In the genomic region with DNA sequence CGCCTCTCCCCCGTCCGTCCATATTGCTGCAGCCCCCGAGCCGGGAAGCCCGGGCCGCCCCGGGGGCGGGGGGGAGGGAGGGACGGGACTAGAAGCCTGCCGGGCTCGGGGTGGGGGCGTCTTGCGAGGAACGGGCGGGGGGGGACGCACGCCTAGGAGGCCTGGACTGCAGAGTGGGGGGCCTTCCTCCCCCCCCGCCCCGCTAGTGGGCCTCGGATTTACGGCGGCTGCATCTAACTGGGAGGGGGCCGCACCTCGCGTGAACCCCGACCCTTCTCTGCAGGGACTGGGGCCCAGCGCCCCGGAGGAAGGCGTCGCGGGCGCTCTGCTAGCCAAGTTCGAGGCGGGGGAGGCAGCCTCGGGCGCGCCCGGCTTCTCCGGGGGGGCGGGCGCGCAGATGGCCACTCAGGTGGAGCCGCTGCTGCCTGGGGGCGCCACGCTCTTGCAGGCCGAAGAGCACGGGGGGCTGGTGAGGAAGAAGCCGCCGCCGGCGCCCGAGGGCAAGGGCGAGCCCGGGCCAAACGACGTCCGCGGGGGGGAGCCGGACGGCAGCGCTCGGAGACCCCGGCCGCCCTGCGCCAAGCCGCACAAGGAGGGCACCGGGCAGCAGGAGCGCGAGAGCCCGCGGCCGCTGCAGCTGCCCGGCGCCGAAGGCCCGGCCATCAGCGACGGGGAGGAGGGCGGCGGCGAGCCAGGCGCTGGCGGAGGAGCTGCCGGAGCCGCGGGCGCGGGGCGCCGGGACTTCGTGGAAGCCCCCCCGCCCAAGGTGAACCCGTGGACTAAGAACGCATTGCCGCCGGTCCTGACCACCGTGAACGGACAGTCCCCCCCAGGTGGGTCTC, we compare ENCODE assay signal across 1 cellular context.
A peak's percentile ranks its signal among the peaks of the same experiment; 100 is the strongest.
TF ChIP-seq lines count a peak whose summit lies in the region.

A gene (plus strand): TSS at position 17 of the 842 bp plus-strand sequence. CDS start 381 bp downstream, at position 398.

TF ChIP-seq in K562, 482 proteins besides CTCF, POLR2A, EP300 and RAD21 (continued from another document):
- TF ChIP-seq, protein P1, sequence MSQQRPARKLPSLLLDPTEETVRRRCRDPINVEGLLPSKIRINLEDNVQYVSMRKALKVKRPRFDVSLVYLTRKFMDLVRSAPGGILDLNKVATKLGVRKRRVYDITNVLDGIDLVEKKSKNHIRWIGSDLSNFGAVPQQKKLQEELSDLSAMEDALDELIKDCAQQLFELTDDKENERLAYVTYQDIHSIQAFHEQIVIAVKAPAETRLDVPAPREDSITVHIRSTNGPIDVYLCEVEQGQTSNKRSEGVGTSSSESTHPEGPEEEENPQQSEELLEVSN (IDR thresholded peaks at IDR 0.05; ENCODE audit: borderline replicate concordance in 1 of 2, extremely low read depth in 1 of 2, insufficient read depth in 1 of 2, insufficient read length in 1 of 2, low read depth in 1 of 2, low read length in 1 of 2, poor library complexity in 1 of 2, severe bottlenecking in 1 of 2) = peak in 1 of 2 experiments; percentile 42
- no peak for TF ChIP-seq ZC3H11A (IDR thresholded peaks at IDR 0.05; ENCODE audit: low read depth, low read length)
- TF ChIP-seq ERF (CRISPR knock-in tag; IDR thresholded peaks at IDR 0.05) = peak; percentile 85; the same call in 1 of the 2 replicates
- TF ChIP-seq ZNF584 (CRISPR knock-in tag; IDR thresholded peaks at IDR 0.05; ENCODE audit: low read depth) = 0 out of 2 replicates have a peak, but pooled peaks have one; percentile 28
- peak in 1 of 2 experiments; percentile 27; a peak in 1 of 4 replicates for TF ChIP-seq NONO (IDR thresholded peaks at IDR 0.05; ENCODE audit: low read depth in 2 of 2, low read length in 1 of 2)
- peak; percentile 15; the same call in 1 of the 2 replicates for TF ChIP-seq ZNF263 (CRISPR knock-in tag; IDR thresholded peaks at IDR 0.05; ENCODE audit: borderline replicate concordance)
- TF ChIP-seq JUN (IDR thresholded peaks at IDR 0.05; ENCODE audit: borderline replicate concordance, low read depth, low read length) = no peak
- no peak for TF ChIP-seq JUN (CRISPR knock-in tag; IDR thresholded peaks at IDR 0.05; ENCODE audit: borderline replicate concordance)
